In the genomic region with DNA sequence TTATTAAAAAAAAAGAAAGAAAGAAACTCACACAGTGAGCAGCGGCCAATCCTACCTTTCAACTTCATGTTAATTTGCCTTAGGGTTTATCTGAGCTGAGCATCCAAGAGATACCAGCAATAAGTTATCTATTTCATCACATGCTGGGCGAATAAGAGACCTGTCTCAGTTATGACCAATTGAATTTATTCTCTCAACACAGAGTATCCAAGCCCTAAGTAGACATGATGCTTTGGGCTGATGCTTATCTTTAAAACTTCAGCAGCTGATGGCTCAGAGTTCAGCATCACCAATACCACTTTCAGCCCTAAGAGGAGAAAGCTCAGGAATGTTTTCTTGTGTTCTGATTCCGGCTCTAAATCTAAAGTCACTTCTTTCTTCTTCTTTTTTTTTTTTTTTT, we compare ENCODE assay signal across 34 cellular contexts.
"Had no signal": no experiment of that assay in that cellular context is flagged by ENCODE, and none has a peak within 500 bp of the region (broad histone marks: within the 10 kb centered on the region; RNA-seq: fewer than 3 reads in every experiment).

No MANE protein-coding gene starts in this region.

- H3K4me2 ChIP-seq: KMS-11 had no signal

- H3K4me3 ChIP-seq: MG63 had no signal

- H3K27ac ChIP-seq: KMS-11 had no signal

- H3K36me3 ChIP-seq: MG63 had no signal

- H3K27me3 ChIP-seq: MG63 had no signal

- H3K9me3 ChIP-seq: MG63 had no signal

- H3K9ac ChIP-seq: KMS-11 had no signal

- DNase-seq: Karpas-422, Kasumi-1, MG63, MM.1S, MV-4-11, NCI-H1048, NCI-H1092, NCI-H1092 treated with DMSO at 0.1 percent for 48 hours, NCI-H1105, NCI-H1105 treated with DMSO at 0.1 percent for 48 hours, NCI-H1417, NCI-H1417 treated with DMSO at 0.1 percent for 48 hours, NCI-H1436, NCI-H1436 treated with DMSO at 0.1 percent for 48 hours, NCI-H146, NCI-H1694, NCI-H1694 treated with DMSO at 0.1 percent for 48 hours, NCI-H187, NCI-H187 treated with DMSO at 0.1 percent for 48 hours, NCI-H1930, NCI-H2029, NCI-H2029 treated with DMSO at 0.1 percent for 48 hours, NCI-H2081, NCI-H2081 treated with DMSO at 0.1 percent for 48 hours, NCI-H2107, NCI-H2171, NCI-H2171 treated with DMSO at 0.1 percent for 48 hours, NCI-H2227 treated with DMSO at 0.1 percent for 48 hours, NCI-H226, NCI-H345, NCI-H446, NCI-H446 treated with DMSO at 0.1 percent for 48 hours, NCI-H510A had no signal
